13 cellular contexts compared by ENCODE assay signal in the genomic region with DNA sequence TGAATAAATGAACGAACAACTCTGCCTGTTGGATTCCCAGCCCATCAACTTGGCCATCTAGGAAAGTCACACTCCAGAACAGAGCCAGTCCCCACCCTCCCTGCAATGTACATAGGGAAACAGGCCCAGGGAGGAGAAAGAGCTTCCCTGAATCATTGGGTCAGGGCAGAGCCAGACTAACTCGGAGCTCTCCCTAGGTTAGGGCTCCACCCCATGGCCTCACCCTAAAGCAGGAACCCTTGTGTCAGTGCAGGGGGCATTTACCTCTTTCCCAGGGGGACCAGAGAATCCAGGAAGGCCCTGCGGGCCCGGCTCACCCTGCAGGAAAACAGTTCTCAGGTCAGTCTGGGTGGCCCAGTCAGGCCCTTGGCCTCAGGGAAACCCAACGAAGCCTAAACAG. TPM values are rescaled to one million over a fixed set of nuclear protein-coding genes. Genes with fewer than 3 reads are reported as not detected.
DNase-seq lines count a peak whose midpoint lies in the region; ATAC-seq and TF ChIP-seq lines count a peak whose summit lies in the region.
"Had no signal": no experiment of that assay in that cellular context is flagged by ENCODE, and none has a peak within 500 bp of the region (broad histone marks: within the 10 kb centered on the region; RNA-seq: fewer than 3 reads in every experiment).

No MANE protein-coding gene starts in this region.

- peak overlapping the region; percentile 63 for H3K27ac ChIP-seq in smooth muscle cell (ENCODE audit: low read depth)
- H3K27ac ChIP-seq: ovary, SK-N-MC, tibial artery had no signal

- ATAC-seq in activated naive CD4-positive, alpha-beta T cell treated with anti-CD3 and anti-CD28 coated beads, Interleukin-2, amount 50 U/mL, for 72 hours = peak; percentile 48 to 72
- ATAC-seq in HG03175 (IDR thresholded peaks at IDR 0.05; ENCODE audit: unreplicated experiment) (no peak), HG03571 (IDR thresholded peaks at IDR 0.05; ENCODE audit: unreplicated experiment) (no peak)

- no peaks in the 10 kb centered on the region for H3K9me3 ChIP-seq in NT2/D1 (ENCODE audit: insufficient read depth, low read length)
- H3K9me3 ChIP-seq in smooth muscle cell (replicated peaks; ENCODE audit: low read depth) = no peaks in the 10 kb centered on the region
- H3K9me3 ChIP-seq: ovary, tibial artery had no signal

- H3K36me3 Mint-ChIP-seq in activated naive CD4-positive, alpha-beta T cell treated with anti-CD3 and anti-CD28 coated beads, Interleukin-2, amount 50 U/mL, for 72 hours = no peaks in the 10 kb centered on the region

- no peaks in the 10 kb centered on the region for H4K20me1 ChIP-seq in smooth muscle cell (ENCODE audit: low read depth)

- H3K4me3 ChIP-seq in NT2/D1 (ENCODE audit: insufficient read length, low read depth) (no peak overlapping the region), epithelial cell of esophagus (ENCODE audit: low read length) (no peak overlapping the region), smooth muscle cell (no peak overlapping the region)
- H3K4me3 ChIP-seq: ovary, SK-N-MC, tibial artery had no signal

- H3K27me3 ChIP-seq in NT2/D1 (ENCODE audit: insufficient read depth, insufficient read length) (no peaks in the 10 kb centered on the region), smooth muscle cell (ENCODE audit: low read depth) (no peaks in the 10 kb centered on the region)
- H3K27me3 ChIP-seq: ovary had no signal

- DNase-seq in activated naive CD4-positive, alpha-beta T cell treated with anti-CD3 and anti-CD28 coated beads, Interleukin-2, amount 50 U/mL, for 72 hours (ENCODE audit: low spot score in 2 of 2) = no peak
- DNase-seq in activated naive CD4-positive, alpha-beta T cell treated with Interleukin-2 at 50 U/mL for 16 hours = no peak
- DNase-seq in NT2/D1 (ENCODE audit: low read depth, low spot score) = no peak
- DNase-seq in epithelial cell of esophagus (ENCODE audit: low read depth) = peak; percentile 56
- no peak for DNase-seq in smooth muscle cell (lab: John Stamatoyannopoulos, UW; ENCODE audit: unreplicated experiment)
- no peak for DNase-seq in RPMI8226
- DNase-seq: NCI-H2029 treated with DMSO at 0.1 percent for 48 hours, ovary, tibial artery had no signal

- H3K79me2 ChIP-seq in smooth muscle cell (ENCODE audit: low read depth) = no peaks in the 10 kb centered on the region

- H3K4me2 ChIP-seq in smooth muscle cell = no peak overlapping the region

- H3K9me3 Mint-ChIP-seq in activated naive CD4-positive, alpha-beta T cell treated with anti-CD3 and anti-CD28 coated beads, Interleukin-2, amount 50 U/mL, for 72 hours = no peaks in the 10 kb centered on the region

- H3K36me3 ChIP-seq in NT2/D1 (ENCODE audit: insufficient read depth, insufficient read length, low read length) = peaks cover 47% of the 10 kb centered on the region
- no peaks in the 10 kb centered on the region for H3K36me3 ChIP-seq in smooth muscle cell (ENCODE audit: low read depth)
- H3K36me3 ChIP-seq: ovary had no signal

- 76% methylated on average over 5 of the region's 5 CpGs for WGBS in smooth muscle cell (ENCODE audit: low lambda C conversion rate)

- H2AFZ ChIP-seq in smooth muscle cell (ENCODE audit: low read depth) = no peak overlapping the region

- no peak overlapping the region for H3K27ac Mint-ChIP-seq in activated naive CD4-positive, alpha-beta T cell treated with anti-CD3 and anti-CD28 coated beads, Interleukin-2, amount 50 U/mL, for 72 hours

- no peaks in the 10 kb centered on the region for H3F3A ChIP-seq in smooth muscle cell (ENCODE audit: low read depth)

- peaks cover 5% of the 10 kb centered on the region for H3K4me1 ChIP-seq in NT2/D1 (ENCODE audit: insufficient read depth, insufficient read length)
- peaks cover 7% of the 10 kb centered on the region for H3K4me1 ChIP-seq in smooth muscle cell (ENCODE audit: low read depth)

- peak; percentile 47 for TF ChIP-seq CTCF in epithelial cell of esophagus (IDR thresholded peaks at IDR 0.05; ENCODE audit: insufficient read depth, low read depth, low read length, missing control alignments)
- no peak for TF ChIP-seq CTCF in smooth muscle cell (IDR thresholded peaks at IDR 0.05; ENCODE audit: borderline replicate concordance, insufficient read depth, poor library complexity, severe bottlenecking)

- H3K9ac ChIP-seq in NT2/D1 (ENCODE audit: insufficient read length, low read depth) = peak overlapping the region; percentile 27
- no peak overlapping the region for H3K9ac ChIP-seq in smooth muscle cell (ENCODE audit: low read depth)

RNA-seq across cellular contexts. Expression of gene COL9A2, which starts 11.6 kb away (rescaled TPM):
- total RNA-seq in activated naive CD4-positive, alpha-beta T cell treated with anti-CD3 and anti-CD28 coated beads, Interleukin-2, amount 50 U/mL, for 72 hours = 1 to 10 TPM; 7.0 to 9.6 TPM
- total RNA-seq in smooth muscle cell = 6.5 and 8.0 TPM in 2 replicates
- polyA plus RNA-seq in smooth muscle cell = 16.0 and 24.5 TPM in 2 replicates

RNA-seq across cellular contexts. Expression of gene ZMPSTE24, which starts 47.4 kb away (rescaled TPM):
- 10 to 100 TPM; 21.4 to 34.7 TPM for total RNA-seq in activated naive CD4-positive, alpha-beta T cell treated with anti-CD3 and anti-CD28 coated beads, Interleukin-2, amount 50 U/mL, for 72 hours
- 48.9 and 53.3 TPM in 2 replicates for total RNA-seq in smooth muscle cell
- 28.8 and 29.8 TPM in 2 replicates for polyA plus RNA-seq in smooth muscle cell

RNA-seq across cellular contexts. Expression of gene TMCO2, which starts 57.7 kb away (rescaled TPM):
- total RNA-seq in activated naive CD4-positive, alpha-beta T cell treated with anti-CD3 and anti-CD28 coated beads, Interleukin-2, amount 50 U/mL, for 72 hours = not detected
- not detected in 2 replicates for total RNA-seq in smooth muscle cell
- not detected in 2 replicates for polyA plus RNA-seq in smooth muscle cell
- total RNA-seq: ovary had no signal
- polyA plus RNA-seq: BJ, ovary had no signal

Comparison
In these comparisons a context has a peak if more than half of its experiments do, and no peak if none do; other contexts are left out.
1. ATAC-seq: peak in activated naive CD4-positive, alpha-beta T cell treated with anti-CD3 and anti-CD28 coated beads, Interleukin-2, amount 50 U/mL, for 72 hours (2 of 2); none in HG03175 (single experiment) and HG03571 (single experiment).